5 cellular contexts compared by ENCODE assay signal in the genomic region with DNA sequence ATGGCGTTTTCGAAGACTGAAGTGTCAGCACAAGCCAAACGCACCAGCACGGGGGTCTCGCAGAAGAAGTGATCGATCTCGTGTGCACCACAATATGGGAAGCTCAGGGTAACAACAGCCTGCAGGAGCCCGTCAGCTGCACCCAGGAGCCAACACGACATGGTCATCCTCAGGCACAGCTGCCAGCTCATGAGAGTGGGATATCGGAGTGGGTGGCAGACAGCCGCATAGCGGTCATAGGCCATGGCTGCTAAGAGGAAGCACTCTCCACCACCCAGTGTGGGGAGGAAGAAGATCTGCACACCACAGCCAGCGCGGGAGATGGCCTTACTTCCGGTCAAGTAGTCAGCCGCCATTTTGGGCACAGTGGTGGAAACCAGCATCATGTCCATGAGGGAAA. TPM values are rescaled to one million over a fixed set of nuclear protein-coding genes. Genes with fewer than 3 reads are reported as not detected.
"Had no signal": no experiment of that assay in that cellular context is flagged by ENCODE, and none has a peak within 500 bp of the region (broad histone marks: within the 10 kb centered on the region; RNA-seq: fewer than 3 reads in every experiment).

No MANE protein-coding gene starts in this region.

RNA-seq across cellular contexts. Expression of gene OR2T33, which starts 4.6 kb away (rescaled TPM):
- total RNA-seq: H1, H9, HT-29, IMR-90 had no signal
- polyA plus RNA-seq: H1, IMR-90 had no signal

RNA-seq across cellular contexts. Expression of gene OR2T12, which starts 30.0 kb away (rescaled TPM):
- total RNA-seq: GM23338, H1, H9, HT-29, IMR-90 had no signal
- polyA plus RNA-seq: GM23338, H1, IMR-90 had no signal

RNA-seq across cellular contexts. Expression of gene OR2M4, which starts 42.0 kb away (rescaled TPM):
- total RNA-seq: GM23338, H1, H9, HT-29, IMR-90 had no signal
- polyA plus RNA-seq: GM23338, H1, IMR-90 had no signal

RNA-seq across cellular contexts. Expression of gene OR2M7, which starts 51.1 kb away (rescaled TPM):
- total RNA-seq: GM23338, H1, H9, HT-29, IMR-90 had no signal
- polyA plus RNA-seq: GM23338, H1, IMR-90 had no signal
